25 cellular contexts compared by ENCODE assay signal in genomic region chr7:131603932-131604331, GRCh38. TPM values are rescaled to one million over a fixed set of nuclear protein-coding genes. Genes with fewer than 3 reads are reported as not detected.
A peak's percentile ranks its signal among the peaks of the same experiment; 100 is the strongest.
DNase-seq lines count a peak whose midpoint lies in the region; ATAC-seq, FAIRE-seq and TF ChIP-seq lines count a peak whose summit lies in the region.
"Had no signal": no experiment of that assay in that cellular context is flagged by ENCODE, and none has a peak within 500 bp of the region (broad histone marks: within the 10 kb centered on the region; RNA-seq: fewer than 3 reads in every experiment).

No MANE protein-coding gene starts in this region.

- no CpG with 5 or more reads among the region's 2 CpGs for WGBS in trophoblast cell (ENCODE audit: extremely low coverage, insufficient coverage, insufficient read length)

- H3K4me2 ChIP-seq in trophoblast cell (ENCODE audit: low read length): no peak overlapping the region

- H3K9ac ChIP-seq in iPS-15b (ENCODE audit: low read depth, low read length): peak overlapping the region; percentile 39
- H3K9ac ChIP-seq in trophoblast cell (ENCODE audit: low read length): no peak overlapping the region

- H2BK120ac ChIP-seq in trophoblast cell (ENCODE audit: insufficient read depth, low read length, poor library complexity): no peak overlapping the region

- H3K27me3 ChIP-seq in SJCRH30 (no peaks in the 10 kb centered on the region), iPS-15b (ENCODE audit: control insufficient read depth, insufficient read depth, low read length) (no peaks in the 10 kb centered on the region), trophoblast cell (ENCODE audit: insufficient read depth, low read length) (no peaks in the 10 kb centered on the region)
- H3K27me3 ChIP-seq: Peyer's patch, sigmoid colon had no signal

- DNase-seq in HTR-8/SVneo (ENCODE audit: insufficient read length, low spot score) (no peak), SJCRH30 (peak; percentile 83 to 94), trophoblast cell (no peak), left colon (no peak), GM12891 (ENCODE audit: insufficient read length, low spot score) (no peak), frontal cortex (ENCODE audit: low spot score in 2 of 2) (no peak)
- DNase-seq: activated effector memory CD4-positive, alpha-beta T cell treated with Interleukin-2 at 50 U/mL for 16 hours; effector memory CD4-positive, alpha-beta T cell; Kasumi-1; left cardiac atrium; naive B cell; NCI-H2171; NCI-H524; occipital lobe; Peyer's patch; psoas muscle; SIG-M5; sigmoid colon; stimulated activated CD4-positive, alpha-beta T cell treated with anti-CD3 and anti-CD28 coated beads, Interleukin-15, amount 100 ng/mL, for 24 hours; stimulated activated naive CD4-positive, alpha-beta T cell treated with Interleukin-2 at 50 U/mL for 16 hours; T-helper 1 cell had no signal

- no peaks in the 10 kb centered on the region for H3K79me2 ChIP-seq in trophoblast cell (ENCODE audit: control insufficient read depth, insufficient read depth, low read length, poor library complexity)

- no peak for ATAC-seq in left colon
- ATAC-seq: left cardiac atrium, psoas muscle had no signal

- H3K36me3 ChIP-seq in SJCRH30 (no peaks in the 10 kb centered on the region), iPS-15b (ENCODE audit: control insufficient read depth, insufficient read depth, low read length) (no peaks in the 10 kb centered on the region), trophoblast cell (ENCODE audit: control insufficient read depth in 1 of 2, insufficient read depth in 2 of 2, low read length in 2 of 2) (no peaks in the 10 kb centered on the region)
- H3K36me3 ChIP-seq: Peyer's patch, sigmoid colon had no signal

- H4K91ac ChIP-seq in trophoblast cell (ENCODE audit: low read depth, low read length): peak overlapping the region; percentile 71

- H2BK5ac ChIP-seq in trophoblast cell (ENCODE audit: low read depth, low read length, poor library complexity): no peak overlapping the region

- H3K4ac ChIP-seq in trophoblast cell (ENCODE audit: low read depth, low read length): no peak overlapping the region

- no peak overlapping the region for H2AFZ ChIP-seq in trophoblast cell (ENCODE audit: insufficient read depth, low read length, poor library complexity)

- H3K23ac ChIP-seq in trophoblast cell (ENCODE audit: low read length): no peak overlapping the region

- FAIRE-seq in HTR-8/SVneo (lab: Jason Lieb, UNC) (peak; percentile 20), GM12891 (lab: Jason Lieb, UNC) (no peak), frontal cortex (lab: Jason Lieb, UNC) (no peak)
- FAIRE-seq: urothelium cell line had no signal

- no peak overlapping the region for H3K18ac ChIP-seq in trophoblast cell (ENCODE audit: low read length)

- TF ChIP-seq POLR2A in GM12891 (IDR thresholded peaks at IDR 0.05; ENCODE audit: low read depth, low read length): no peak

- H2AK5ac ChIP-seq in trophoblast cell (ENCODE audit: low read length): no peak overlapping the region

- peaks cover 19% of the 10 kb centered on the region for H3K79me1 ChIP-seq in trophoblast cell (ENCODE audit: low read length)

- no peak overlapping the region for H2BK12ac ChIP-seq in trophoblast cell (ENCODE audit: low read length)

- H4K8ac ChIP-seq in trophoblast cell (ENCODE audit: low read depth, low read length): no peak overlapping the region

- H3K4me1 ChIP-seq in SJCRH30 (peaks cover 63% of the 10 kb centered on the region), iPS-15b (ENCODE audit: control insufficient read depth, insufficient read depth, low read length) (peaks cover 37% of the 10 kb centered on the region), trophoblast cell (ENCODE audit: control insufficient read depth in 1 of 2, insufficient read depth in 2 of 2, low read length in 2 of 2) (peaks cover 48 to 65% of the 10 kb centered on the region in 2 experiments)
- H3K4me1 ChIP-seq: Peyer's patch, psoas muscle had no signal

- intact Hi-C loops in left colon (cut with DNase I, micrococcal nuclease): no loop called here

- no peak overlapping the region for H4K12ac ChIP-seq in trophoblast cell (ENCODE audit: low read depth, low read length)

- H3K9me3 ChIP-seq in SJCRH30 (replicated peaks) (no peaks in the 10 kb centered on the region), iPS-15b (ENCODE audit: control insufficient read depth, insufficient read depth, low read length) (no peaks in the 10 kb centered on the region), trophoblast cell (ENCODE audit: insufficient read depth, low read depth, low read length) (no peaks in the 10 kb centered on the region)
- H3K9me3 ChIP-seq: Peyer's patch, psoas muscle, sigmoid colon had no signal

- peak overlapping the region; percentile 95 for H3K27ac ChIP-seq in SJCRH30
- H3K27ac ChIP-seq in trophoblast cell (ENCODE audit: low read depth, low read length): peak overlapping the region; percentile 68
- H3K27ac ChIP-seq: C4-2B, coronary artery, Peyer's patch, psoas muscle, sigmoid colon had no signal

- H3K14ac ChIP-seq in trophoblast cell (ENCODE audit: low read length): no peak overlapping the region

- H3K4me3 ChIP-seq in SJCRH30: no peak overlapping the region
- no peak overlapping the region for H3K4me3 ChIP-seq in iPS-15b (ENCODE audit: low read depth, low read length)
- no peak overlapping the region for H3K4me3 ChIP-seq in trophoblast cell (ENCODE audit: low read depth, low read length)
- H3K4me3 ChIP-seq: coronary artery, Peyer's patch, psoas muscle, sigmoid colon had no signal

TF ChIP-seq in GM12891, 5 proteins besides CTCF, POLR2A, EP300 and RAD21:
- TF ChIP-seq POLR2AphosphoS5 (IDR thresholded peaks at IDR 0.05; ENCODE audit: low read depth, low read length) (no peak), POU2F2 (IDR thresholded peaks at IDR 0.05; ENCODE audit: low read depth, low read length) (no peak)

RNA-seq across cellular contexts. Expression of gene PODXL, which starts 47.5 kb away (rescaled TPM):
- 71.1 and 78.1 TPM in 2 replicates for total RNA-seq in SJCRH30 (2014; rRNA removed; shearing (Covaris generic))
- 124 and 125 TPM in 2 replicates for polyA plus RNA-seq in trophoblast cell (2013)
- total RNA-seq in left colon: 10 to 100 TPM in 1 of 2 donors, 1 to 10 TPM in 1; 9.2 to 13.7 TPM
- 0.40 TPM for polyA plus RNA-seq in GM12891 (2012; ENCODE audit: low read depth, missing spikeins)
- 9.4 TPM for total RNA-seq in frontal cortex

Comparison
In these comparisons a context has a peak if more than half of its experiments do, and no peak if none do; other contexts are left out.
1. DNase-seq: peak in SJCRH30 (2 of 2); none in HTR-8/SVneo (single experiment), trophoblast cell (0 of 2), left colon (0 of 2), GM12891 (single experiment) and frontal cortex (0 of 2).